In the genomic region with DNA sequence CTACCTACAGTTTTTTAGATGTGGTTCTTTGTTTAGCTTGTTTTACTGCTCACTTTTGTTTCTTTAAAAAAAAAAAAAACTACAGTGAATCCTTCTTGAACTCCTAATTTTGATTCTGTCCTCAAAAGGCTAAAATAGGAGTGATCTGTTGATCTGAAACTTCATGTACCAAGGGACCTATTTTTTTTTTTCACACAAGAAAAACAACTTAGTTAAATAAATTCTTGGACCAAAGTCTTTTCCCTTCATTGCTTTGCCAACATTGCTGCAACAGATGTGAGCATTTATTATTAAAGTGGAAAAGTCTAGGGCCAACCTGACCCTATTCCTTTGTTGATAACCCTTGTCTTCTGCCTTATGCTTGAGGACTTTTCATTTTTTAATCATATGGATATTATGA, we compare ENCODE assay signal across 23 cellular contexts.
A peak's percentile ranks its signal among the peaks of the same experiment; 100 is the strongest.
DNase-seq lines count a peak whose midpoint lies in the region; TF ChIP-seq lines count a peak whose summit lies in the region.
"Had no signal": no experiment of that assay in that cellular context is flagged by ENCODE, and none has a peak within 500 bp of the region (broad histone marks: within the 10 kb centered on the region; RNA-seq: fewer than 3 reads in every experiment).

No MANE protein-coding gene starts in this region.

- peak overlapping the region; percentile 57 for H3K4me2 ChIP-seq in BLaER1
- H3K4me2 ChIP-seq: KMS-11, SK-N-SH had no signal

- H3K27ac ChIP-seq in BLaER1 (0 out of 2 replicates have a peak overlapping the region, but pooled peaks have one; percentile 1), VCaP (peak overlapping the region; percentile 64), liver (ENCODE audit: low read depth in 1 of 2, low read length in 2 of 2) (no peak overlapping the region), thyroid gland (peak overlapping the region in 2 of 3 donors; percentile 24 to 29)
- H3K27ac ChIP-seq: KMS-11, Peyer's patch had no signal

- intact Hi-C loops in thyroid gland (cut with DNase I) = no loop called here

- TF ChIP-seq POLR2A in thyroid gland (IDR thresholded peaks at IDR 0.05) = no peak

- no peaks in the 10 kb centered on the region for H3K36me3 ChIP-seq in BLaER1
- H3K36me3 ChIP-seq in liver (ENCODE audit: control insufficient read depth in 4 of 4, insufficient read depth in 3 of 4, low read depth in 1 of 4, low read length in 3 of 4) = peaks cover 0 to 7% (median 0%) of the 10 kb centered on the region in 4 donors
- peaks cover 0 to 4% of the 10 kb centered on the region in 2 donors for H3K36me3 ChIP-seq in thyroid gland
- H3K36me3 ChIP-seq: HAP-1 had no signal

- no peaks in the 10 kb centered on the region for H3K9me3 ChIP-seq in BLaER1
- H3K9me3 ChIP-seq in liver (ENCODE audit: control insufficient read depth in 4 of 4, low read length in 3 of 4) = no peaks in the 10 kb centered on the region
- no peaks in the 10 kb centered on the region for H3K9me3 ChIP-seq in thyroid gland
- H3K9me3 ChIP-seq: BE2C, HAP-1, Peyer's patch, SK-N-SH had no signal

- H3K4me3 ChIP-seq in BLaER1 (no peak overlapping the region), liver (ENCODE audit: low read depth in 1 of 3, low read length in 3 of 3) (no peak overlapping the region), thyroid gland (replicated peaks in 1 of 3) (no peak overlapping the region)
- H3K4me3 ChIP-seq: HAP-1, Peyer's patch had no signal

- H3K9ac ChIP-seq in BLaER1 = no peak overlapping the region
- no peak overlapping the region for H3K9ac ChIP-seq in liver (ENCODE audit: low read depth in 1 of 2, low read length in 2 of 2)
- H3K9ac ChIP-seq: KMS-11, SK-N-SH had no signal

- TF ChIP-seq RAD21 in liver (IDR thresholded peaks at IDR 0.05) = no peak

- H3K27me3 ChIP-seq in BLaER1 = no peaks in the 10 kb centered on the region
- H3K27me3 ChIP-seq in liver (ENCODE audit: control insufficient read depth in 4 of 4, insufficient read depth in 4 of 4, low read length in 3 of 4) = no peaks in the 10 kb centered on the region
- H3K27me3 ChIP-seq in thyroid gland = no peaks in the 10 kb centered on the region
- H3K27me3 ChIP-seq: BE2C, Peyer's patch had no signal

- no peaks in the 10 kb centered on the region for H4K20me1 ChIP-seq in BLaER1

- TF ChIP-seq CTCF in VCaP (conservative IDR thresholded peaks at IDR 0.05) (no peak), liver (IDR thresholded peaks at IDR 0.05; ENCODE audit: low read depth, low read length, missing input control) (no peak), thyroid gland (IDR thresholded peaks at IDR 0.05) (no peak)

- DNase-seq in thyroid gland = no peak
- no peak for DNase-seq in NOMO-1 (lab: John Stamatoyannopoulos, UW; ENCODE audit: unreplicated experiment in 2 of 2)
- no peak for DNase-seq in NCI-H2196 treated with DMSO at 0.1 percent for 48 hours (lab: John Stamatoyannopoulos, UW; ENCODE audit: unreplicated experiment)
- no peak for DNase-seq in Ammon's horn (ENCODE audit: low spot score)
- DNase-seq: BE2C; CD4-positive, CD25-positive, alpha-beta regulatory T cell; DMS153; DND-41; GOT3; HFFc6; IMR-90; MM.1S; NCI-H2029; NCI-H2227 treated with DMSO at 0.1 percent for 48 hours; NCI-H510A; OCI-M1; Peyer's patch; SK-N-SH had no signal

- H3K4me1 ChIP-seq in BLaER1 (peaks cover 63% of the 10 kb centered on the region), liver (ENCODE audit: control insufficient read depth in 4 of 4, insufficient read depth in 4 of 4, low read length in 3 of 4) (peaks cover 0 to 13% (median 7%) of the 10 kb centered on the region in 4 donors), thyroid gland (peaks cover 21 to 26% of the 10 kb centered on the region in 2 donors)
- H3K4me1 ChIP-seq: BE2C, HAP-1, Peyer's patch had no signal

TF ChIP-seq in liver, 16 proteins besides CTCF, POLR2A, EP300 and RAD21:
- TF ChIP-seq SP1 (IDR thresholded peaks at IDR 0.05) (no peak), GABPA (IDR thresholded peaks at IDR 0.05 in 1 of 2, conservative IDR thresholded peaks at IDR 0.05 in 1 of 2) (no peak), RXRA (IDR thresholded peaks at IDR 0.05) (peak in 1 of 2 donors; percentile 11), NR2F2 (IDR thresholded peaks at IDR 0.05) (no peak), HNF4A (conservative IDR thresholded peaks at IDR 0.05) (peak; percentile 14 to 49), EGR1 (IDR thresholded peaks at IDR 0.05; ENCODE audit: low read depth in 2 of 2) (no peak)

Comparison
In these comparisons a context has a peak if more than half of its experiments do, and no peak if none do; other contexts are left out.
1. H3K27ac ChIP-seq: peak in BLaER1 (single experiment), VCaP (single experiment) and thyroid gland (2 of 3); none in liver (0 of 2).